Comparison of ENCODE assay signal across 12 cellular contexts in the genomic region with DNA sequence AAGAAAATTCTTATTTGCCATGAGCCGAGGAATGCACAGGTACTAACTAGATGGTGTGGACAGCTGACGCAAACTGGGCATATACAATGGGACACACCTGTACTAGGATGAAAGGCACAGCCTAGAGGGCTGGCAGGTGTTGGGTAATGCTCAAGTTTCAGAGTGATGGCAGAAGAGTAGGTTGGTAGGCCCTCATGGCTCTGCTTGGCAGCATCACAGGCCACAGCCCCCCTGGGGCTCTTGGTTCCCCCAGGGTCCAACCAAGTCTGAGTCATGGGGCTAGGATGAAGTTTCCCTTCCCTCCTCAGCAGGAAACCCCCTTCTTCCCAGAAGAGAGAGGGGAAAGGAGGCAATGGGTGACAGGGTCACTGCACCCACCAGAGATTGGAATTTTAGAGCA. TPM values are rescaled to one million over a fixed set of nuclear protein-coding genes. Genes with fewer than 3 reads are reported as not detected.
DNase-seq lines count a peak whose midpoint lies in the region; ATAC-seq, FAIRE-seq and TF ChIP-seq lines count a peak whose summit lies in the region.
"Had no signal": no experiment of that assay in that cellular context is flagged by ENCODE, and none has a peak within 500 bp of the region (broad histone marks: within the 10 kb centered on the region; RNA-seq: fewer than 3 reads in every experiment).

No MANE protein-coding gene starts in this region.

- no peaks in the 10 kb centered on the region for H3K9me2 ChIP-seq in DOHH2 (replicated peaks; ENCODE audit: control insufficient read depth, low read length)

- H3K9ac ChIP-seq in astrocyte (ENCODE audit: low read length), result no peak overlapping the region

- no peak for ATAC-seq in left lobe of liver
- ATAC-seq: lower lobe of right lung had no signal

- H2AFZ ChIP-seq in astrocyte (ENCODE audit: low read depth, low read length), result no peak overlapping the region

- peak overlapping the region; percentile 8 for H3K4me3 Mint-ChIP-seq in astrocyte (ENCODE audit: unreplicated experiment)

- no peak for FAIRE-seq in astrocyte (lab: Jason Lieb, UNC)
- FAIRE-seq: HTR-8/SVneo had no signal

- DNase-seq in HT1080 (ENCODE audit: low read depth) (peak; percentile 29), astrocyte (ENCODE audit: low read depth) (no peak), hepatic stellate cell (ENCODE audit: low spot score) (no peak), iPS-NIHi11 (ENCODE audit: low spot score) (no peak), left lobe of liver (ENCODE audit: low spot score) (no peak)
- DNase-seq: adrenal gland, head of caudate nucleus, lower lobe of right lung, NCI-H146 had no signal

- H3K27me3 Mint-ChIP-seq in astrocyte (ENCODE audit: low read depth, unreplicated experiment), result no peaks in the 10 kb centered on the region

- TF ChIP-seq CTCF in DOHH2 (IDR thresholded peaks at IDR 0.05; ENCODE audit: low read depth, low read length, poor library complexity, severe bottlenecking) (no peak), astrocyte (IDR thresholded peaks at IDR 0.05; ENCODE audit: insufficient read depth, low read depth, low read length) (no peak), neutrophil (IDR thresholded peaks at IDR 0.05) (no peak)

- H3K4me1 Mint-ChIP-seq in astrocyte (ENCODE audit: low read depth, unreplicated experiment), result peaks cover 25% of the 10 kb centered on the region

- H3K9me3 Mint-ChIP-seq in astrocyte (ENCODE audit: unreplicated experiment), result no peaks in the 10 kb centered on the region

- peak overlapping the region; percentile 12; the same call in 1 of the 2 replicates for H3K4me2 ChIP-seq in DOHH2 (ENCODE audit: low read length)
- H3K4me2 ChIP-seq in astrocyte (ENCODE audit: low read length), result no peak overlapping the region

- H3K36me3 ChIP-seq in DOHH2 (ENCODE audit: control insufficient read depth, low read length), result peaks cover 69% of the 10 kb centered on the region
- H3K36me3 ChIP-seq in astrocyte (ENCODE audit: insufficient read depth, low read length), result no peaks in the 10 kb centered on the region
- H3K36me3 ChIP-seq in neutrophil, result peaks cover 8% of the 10 kb centered on the region

- H4K20me1 ChIP-seq in DOHH2 (ENCODE audit: control insufficient read depth, insufficient read depth, low read depth, low read length), result peaks cover 35% of the 10 kb centered on the region
- peaks cover 65% of the 10 kb centered on the region for H4K20me1 ChIP-seq in astrocyte (ENCODE audit: insufficient read depth, low read length)

- H3K79me2 ChIP-seq in DOHH2 (ENCODE audit: control insufficient read depth, low read length) (peaks cover 100% of the 10 kb centered on the region), astrocyte (ENCODE audit: insufficient read depth, low read length) (peaks cover 97% of the 10 kb centered on the region)

- H3K4me3 ChIP-seq in DOHH2 (ENCODE audit: low read length), result no peak overlapping the region
- no peak overlapping the region for H3K4me3 ChIP-seq in astrocyte (ENCODE audit: insufficient read depth, low read depth, low read length)
- no peak overlapping the region for H3K4me3 ChIP-seq in neutrophil (ENCODE audit: low read depth in 1 of 2, low read length in 1 of 2)
- H3K4me3 ChIP-seq: adrenal gland, lower lobe of right lung had no signal

- H3K4me1 ChIP-seq in DOHH2 (ENCODE audit: control insufficient read depth, low read length), result peaks cover 65% of the 10 kb centered on the region
- H3K4me1 ChIP-seq in astrocyte (ENCODE audit: insufficient read depth, low read length), result peaks cover 19% of the 10 kb centered on the region
- H3K4me1 ChIP-seq in neutrophil (ENCODE audit: control insufficient read depth in 1 of 2, insufficient read depth in 1 of 2, low read depth in 1 of 2, low read length in 1 of 2), result peaks cover 30% of the 10 kb centered on the region in 2 experiments

- H3K27ac Mint-ChIP-seq in astrocyte (ENCODE audit: unreplicated experiment), result no peak overlapping the region

- H3K27ac ChIP-seq in DOHH2 (ENCODE audit: low read depth, low read length), result no peak overlapping the region; the same call in 1 of the 2 replicates
- H3K27ac ChIP-seq in astrocyte (ENCODE audit: low read depth, low read length), result no peak overlapping the region
- H3K27ac ChIP-seq in neutrophil, result peak overlapping the region; percentile 47
- H3K27ac ChIP-seq: adrenal gland, lower lobe of right lung had no signal

- H3K9me3 ChIP-seq in DOHH2 (ENCODE audit: control insufficient read depth, insufficient read depth, low read length), result no peaks in the 10 kb centered on the region
- H3K9me3 ChIP-seq in astrocyte (ENCODE audit: insufficient read depth, low read depth, low read length), result no peaks in the 10 kb centered on the region
- H3K9me3 ChIP-seq in neutrophil, result no peaks in the 10 kb centered on the region
- H3K9me3 ChIP-seq: adrenal gland, lower lobe of right lung had no signal

- H3K36me3 Mint-ChIP-seq in astrocyte (ENCODE audit: low read depth, unreplicated experiment), result peaks cover 2% of the 10 kb centered on the region

- H3K27me3 ChIP-seq in DOHH2 (ENCODE audit: control insufficient read depth, low read length) (no peaks in the 10 kb centered on the region), astrocyte (ENCODE audit: insufficient read depth, low read length) (no peaks in the 10 kb centered on the region), neutrophil (no peaks in the 10 kb centered on the region)
- H3K27me3 ChIP-seq: adrenal gland had no signal

- H3F3A ChIP-seq in DOHH2 (ENCODE audit: control insufficient read depth, insufficient read depth), result peaks cover 27% of the 10 kb centered on the region

RNA-seq across cellular contexts. Expression of gene SPEN, which starts 35.2 kb away (rescaled TPM):
- 13.7 and 15.3 TPM in 2 replicates for total RNA-seq in HT1080 (2014; rRNA removed; shearing (Covaris generic))
- 10.3 and 11.1 TPM in 2 replicates for polyA plus RNA-seq in HT1080 (2015; cell fraction: cytosol; rRNA removed)
- 31.5 and 32.8 TPM in 2 replicates for polyA plus RNA-seq in HT1080 (2015; cell fraction: nucleus; rRNA removed)
- total RNA-seq in astrocyte, result 33.2 and 35.0 TPM in 2 replicates
- total RNA-seq in left lobe of liver, result 28.7 TPM
